20 cellular contexts compared by ENCODE assay signal in the genomic region with DNA sequence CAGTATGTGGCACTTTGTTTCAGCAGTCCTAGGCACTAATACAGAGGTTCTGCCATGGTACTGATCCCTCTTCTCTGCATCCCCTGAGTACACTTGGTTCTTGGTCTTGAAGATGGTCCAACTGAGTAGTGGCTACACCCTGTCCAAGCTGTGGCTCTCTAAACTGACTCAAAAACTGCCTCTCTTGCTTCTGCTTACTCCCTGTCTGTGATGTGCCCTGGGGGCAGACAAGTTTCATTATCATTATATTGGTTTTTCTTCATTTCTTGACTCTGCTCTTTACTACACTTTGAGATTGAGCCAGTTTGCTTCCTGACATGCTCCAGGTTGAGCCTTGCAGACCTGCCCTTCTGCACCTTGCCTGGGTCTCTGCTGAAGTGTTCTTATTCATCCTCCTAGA. TPM values are rescaled to one million over a fixed set of nuclear protein-coding genes. Genes with fewer than 3 reads are reported as not detected.
A peak's percentile ranks its signal among the peaks of the same experiment; 100 is the strongest.
DNase-seq lines count a peak whose midpoint lies in the region; ATAC-seq and TF ChIP-seq lines count a peak whose summit lies in the region.
"Had no signal": no experiment of that assay in that cellular context is flagged by ENCODE, and none has a peak within 500 bp of the region (broad histone marks: within the 10 kb centered on the region; RNA-seq: fewer than 3 reads in every experiment).

No MANE protein-coding gene starts in this region.

- H3K4me3 Mint-ChIP-seq in type B pancreatic cell = no peak overlapping the region
- H3K4me3 Mint-ChIP-seq: stimulated activated naive B cell treated with anti-CD40 and anti-IgM and Interleukin-4, amounts not matched to agents 10 μg/mL and 1 μg/mL and 100 μg/mL, for 72 hours had no signal

- no peaks in the 10 kb centered on the region for H3K9me2 ChIP-seq in Karpas-422 (replicated peaks; ENCODE audit: insufficient read depth, low read length)

- H3K27me3 ChIP-seq in heart left ventricle (no peaks in the 10 kb centered on the region), HUES6 (ENCODE audit: control insufficient read depth, insufficient read depth, low read length) (no peaks in the 10 kb centered on the region), Karpas-422 (ENCODE audit: low read length) (no peaks in the 10 kb centered on the region), gastrocnemius medialis (no peaks in the 10 kb centered on the region)
- H3K27me3 ChIP-seq: BLaER1 treated with 17β-estradiol and CSF1 and Interleukin-3, amounts not matched to agents 10 nM and 100 nM; MG63; thyroid gland had no signal

- in situ Hi-C loops in GM13977 (cut with MboI; ENCODE audit: low pct_unique_long_range_greater_than_20kb, low sequenced_read_pairs, unreplicated experiment) = no loop called here
- in situ Hi-C loops in gastrocnemius medialis (cut with MboI; ENCODE audit: low sequenced_read_pairs in 4 of 4) = no loop called here

- TF ChIP-seq POLR2A in heart left ventricle (IDR thresholded peaks at IDR 0.05) (no peak), gastrocnemius medialis (IDR thresholded peaks at IDR 0.05) (no peak)

- ATAC-seq in heart left ventricle (no peak), HG02678 (IDR thresholded peaks at IDR 0.05; ENCODE audit: unreplicated experiment) (peak; percentile 44), gastrocnemius medialis (no peak)
- ATAC-seq: stimulated activated naive B cell treated with anti-CD40 and anti-IgM and Interleukin-4, amounts not matched to agents 10 μg/mL and 1 μg/mL and 100 μg/mL, for 72 hours had no signal

- no peaks in the 10 kb centered on the region for H3K9me3 Mint-ChIP-seq in type B pancreatic cell
- H3K9me3 Mint-ChIP-seq: stimulated activated naive B cell treated with anti-CD40 and anti-IgM and Interleukin-4, amounts not matched to agents 10 μg/mL and 1 μg/mL and 100 μg/mL, for 72 hours had no signal

- H2AFZ ChIP-seq in Karpas-422 (ENCODE audit: low read length) = no peak overlapping the region

- H3K27me3 Mint-ChIP-seq in type B pancreatic cell = no peaks in the 10 kb centered on the region

- peak overlapping the region; percentile 8 for H3K9ac ChIP-seq in HUES6 (ENCODE audit: low read length)
- no peak overlapping the region for H3K9ac ChIP-seq in Karpas-422 (ENCODE audit: low read length)
- H3K9ac ChIP-seq: BLaER1 treated with 17β-estradiol and CSF1 and Interleukin-3, amounts not matched to agents 10 nM and 100 nM had no signal

- no peaks in the 10 kb centered on the region for H4K20me1 ChIP-seq in Karpas-422 (ENCODE audit: insufficient read depth, low read depth, low read length)
- H4K20me1 ChIP-seq: BLaER1 treated with 17β-estradiol and CSF1 and Interleukin-3, amounts not matched to agents 10 nM and 100 nM had no signal

- H3K4me1 ChIP-seq in heart left ventricle (peaks cover 0 to 62% (median 31%) of the 10 kb centered on the region in 12 donors), HUES6 (ENCODE audit: control insufficient read depth, insufficient read depth, low read length) (peaks cover 4% of the 10 kb centered on the region; the same call in 1 of the 2 replicates), Karpas-422 (ENCODE audit: low read length) (no peaks in the 10 kb centered on the region), gastrocnemius medialis (peaks cover 12 to 14% of the 10 kb centered on the region in 2 donors)

- H3K4me3 ChIP-seq in heart left ventricle = no peak overlapping the region
- no peak overlapping the region for H3K4me3 ChIP-seq in HUES6 (ENCODE audit: low read depth, low read length)
- no peak overlapping the region for H3K4me3 ChIP-seq in Karpas-422 (ENCODE audit: low read length)
- no peak overlapping the region for H3K4me3 ChIP-seq in gastrocnemius medialis
- H3K4me3 ChIP-seq: BLaER1 treated with 17β-estradiol and CSF1 and Interleukin-3, amounts not matched to agents 10 nM and 100 nM; MG63; thyroid gland had no signal

- H3K27ac Mint-ChIP-seq in type B pancreatic cell = peak overlapping the region; percentile 32
- H3K27ac Mint-ChIP-seq: stimulated activated naive B cell treated with anti-CD40 and anti-IgM and Interleukin-4, amounts not matched to agents 10 μg/mL and 1 μg/mL and 100 μg/mL, for 72 hours had no signal

- H3K4me1 Mint-ChIP-seq in type B pancreatic cell (ENCODE audit: unreplicated experiment) = peaks cover 12% of the 10 kb centered on the region

- no peak for TF ChIP-seq CTCF in heart left ventricle (IDR thresholded peaks at IDR 0.05)
- no peak for TF ChIP-seq CTCF in type B pancreatic cell (conservative IDR thresholded peaks at IDR 0.05)
- TF ChIP-seq CTCF in GM13977 (IDR thresholded peaks at IDR 0.05; ENCODE audit: extremely low read depth, insufficient read depth, missing control alignments) = no peak
- no peak for TF ChIP-seq CTCF in gastrocnemius medialis (IDR thresholded peaks at IDR 0.05 in 4 of 5, conservative IDR thresholded peaks at IDR 0.05 in 1 of 5)

- H3K36me3 ChIP-seq in heart left ventricle (no peaks in the 10 kb centered on the region), HUES6 (ENCODE audit: control insufficient read depth, insufficient read depth, low read length) (no peaks in the 10 kb centered on the region), Karpas-422 (ENCODE audit: insufficient read depth, low read length) (no peaks in the 10 kb centered on the region), gastrocnemius medialis (no peaks in the 10 kb centered on the region)
- H3K36me3 ChIP-seq: BLaER1 treated with 17β-estradiol and CSF1 and Interleukin-3, amounts not matched to agents 10 nM and 100 nM; MG63; thyroid gland had no signal

- DNase-seq in heart left ventricle (no peak), cardiac septum (ENCODE audit: low spot score) (no peak), type B pancreatic cell (ENCODE audit: extremely low spot score, unreplicated experiment) (no peak), GM13977 (ENCODE audit: low spot score) (no peak), Karpas-422 (no peak), gastrocnemius medialis (no peak)
- DNase-seq: activated gamma-delta T cell; amygdala; cerebellar nuclear complex; DMS 273 treated with DMSO at 0.1 percent for 48 hours; hypothalamus; kidney glomerular epithelial cell; MG63; NCI-H1694 treated with DMSO at 0.1 percent for 48 hours; NCI-H446 treated with DMSO at 0.1 percent for 48 hours; stimulated activated naive B cell treated with anti-CD40 and anti-IgM and Interleukin-4, amounts not matched to agents 10 μg/mL and 1 μg/mL and 100 μg/mL, for 72 hours; thyroid gland had no signal

- H3K36me3 Mint-ChIP-seq in type B pancreatic cell = peaks cover 5% of the 10 kb centered on the region
- H3K36me3 Mint-ChIP-seq: stimulated activated naive B cell treated with anti-CD40 and anti-IgM and Interleukin-4, amounts not matched to agents 10 μg/mL and 1 μg/mL and 100 μg/mL, for 72 hours had no signal

- H3K9me3 ChIP-seq in heart left ventricle (no peaks in the 10 kb centered on the region), HUES6 (ENCODE audit: control insufficient read depth, insufficient read depth, low read depth, low read length) (no peaks in the 10 kb centered on the region), Karpas-422 (ENCODE audit: low read length) (no peaks in the 10 kb centered on the region), gastrocnemius medialis (no peaks in the 10 kb centered on the region)
- H3K9me3 ChIP-seq: BLaER1 treated with 17β-estradiol and CSF1 and Interleukin-3, amounts not matched to agents 10 nM and 100 nM; MG63; thyroid gland had no signal

- intact Hi-C loops in heart left ventricle (cut with DNase I) (no loop called here), cardiac septum (cut with DNase I) (no loop called here), gastrocnemius medialis (cut with DNase I; ENCODE audit: low total_unique reads) (no loop called here)

- H3K79me2 ChIP-seq in Karpas-422 (ENCODE audit: low read length) = no peaks in the 10 kb centered on the region

- H3K4me2 ChIP-seq in Karpas-422 (ENCODE audit: low read depth, low read length, poor library complexity, severe bottlenecking) = no peak overlapping the region
- H3K4me2 ChIP-seq: BLaER1 treated with 17β-estradiol and CSF1 and Interleukin-3, amounts not matched to agents 10 nM and 100 nM had no signal

- H3K27ac ChIP-seq in heart left ventricle (peak overlapping the region in 7 of 12 donors; percentile 19 to 77 (median 58)), HUES6 (ENCODE audit: low read depth, low read length) (no peak overlapping the region), Karpas-422 (ENCODE audit: low read length) (no peak overlapping the region), gastrocnemius medialis (no peak overlapping the region)
- H3K27ac ChIP-seq: BLaER1 treated with 17β-estradiol and CSF1 and Interleukin-3, amounts not matched to agents 10 nM and 100 nM had no signal

RNA-seq across cellular contexts. Expression of a gene that starts 18.9 kb away (rescaled TPM):
- total RNA-seq in heart left ventricle (10 to 100 TPM; 35.3 to 91.1 (median 64.5) TPM), cardiac septum (87.0 TPM), type B pancreatic cell (ENCODE audit: low replicate concordance) (16.5 and 21.9 TPM in 2 replicates), gastrocnemius medialis (10 to 100 TPM in 2 of 4 donors, 1 to 10 TPM in 2; 7.4 to 15.0 (median 11.3) TPM)
- 10 to 100 TPM; 37.3 to 95.9 TPM for polyA plus RNA-seq in heart left ventricle
- total RNA-seq in Karpas-422 (2014; rRNA removed; shearing (Covaris generic); ENCODE audit: low replicate concordance) = not detected in 2 replicates

Comparison
In these comparisons a context has a peak if more than half of its experiments do, and no peak if none do; other contexts are left out.
1. H3K27ac ChIP-seq: peak in heart left ventricle (7 of 12); none in HUES6 (single experiment), Karpas-422 (single experiment) and gastrocnemius medialis (0 of 4).